ENCODE assay signal across 38 cellular contexts in genomic region chr2:176732780-176733179, GRCh38.
"Had no signal": no experiment of that assay in that cellular context is flagged by ENCODE, and none has a peak within 500 bp of the region (broad histone marks: within the 10 kb centered on the region; RNA-seq: fewer than 3 reads in every experiment).

No MANE protein-coding gene starts in this region.

- ATAC-seq: activated CD8-positive, alpha-beta T cell treated with anti-CD3 and anti-CD28 coated beads for 36 hours; activated naive CD4-positive, alpha-beta T cell treated with anti-CD3 and anti-CD28 coated beads, Interleukin-2, amount 50 U/mL, for 72 hours; activated T-cell treated with anti-CD3 and anti-CD28 coated beads, Interleukin-2, amount 50 U/mL, for 4 hours; activated T-cell treated with anti-CD3 and anti-CD28 coated beads, Interleukin-2, amount 50 U/mL, for 72 hours; activated T-helper 17 cell treated with anti-CD3 and anti-CD28 coated beads, Interleukin-2, amount 50 U/mL, for 72 hours; body of pancreas had no signal

- H3K27ac ChIP-seq: adrenal gland, body of pancreas, brain microvascular endothelial cell, breast epithelium, VCaP had no signal

- H3K4me3 ChIP-seq: adrenal gland, body of pancreas, breast epithelium had no signal

- H3K36me3 ChIP-seq: adrenal gland, brain microvascular endothelial cell, breast epithelium had no signal

- DNase-seq: activated B cell treated with CpG ODN at 0.5 μM for 24 hours; activated CD4-positive, alpha-beta memory T cell treated with anti-CD3 and anti-CD28 coated beads for 36 hours; activated CD4-positive, alpha-beta T cell treated with anti-CD3 and anti-CD28 coated beads for 4 hours; activated CD4-positive, alpha-beta T cell treated with anti-CD3 and anti-CD28 coated beads, Interleukin-2, amount 10 ng/mL, durations not matched to agents 24 days and 14 days; activated CD4-positive, alpha-beta T cell treated with anti-CD3 and anti-CD28 coated beads, Interleukin-2, amount 50 U/mL, for 1 hour; activated CD4-positive, alpha-beta T cell treated with anti-CD3 and anti-CD28 coated beads, Interleukin-2, amount 50 U/mL, for 4 hours; activated CD4-positive, CD25-positive, alpha-beta regulatory T cell treated with anti-CD3 and anti-CD28 coated beads, Interleukin-2, amount 50 U/mL, for 72 hours; activated CD8-positive, alpha-beta memory T cell treated with anti-CD3 and anti-CD28 coated beads, Interleukin-2, amount 50 U/mL, for 4 hours; activated CD8-positive, alpha-beta T cell treated with anti-CD3 and anti-CD28 coated beads for 36 hours; activated effector memory CD4-positive, alpha-beta T cell treated with anti-CD3 and anti-CD28 coated beads, Interleukin-2, amount 50 U/mL, for 16 hours; activated gamma-delta T cell treated with Interleukin-2 at 50 U/mL for 16 hours; activated naive CD4-positive, alpha-beta T cell; activated naive CD4-positive, alpha-beta T cell treated with anti-CD3 and anti-CD28 coated beads for 36 hours; activated naive CD4-positive, alpha-beta T cell treated with anti-CD3 and anti-CD28 coated beads, Interleukin-2, amount 50 U/mL, for 16 hours; activated naive CD8-positive, alpha-beta T cell treated with anti-CD3 and anti-CD28 coated beads for 36 hours; activated T-cell treated with anti-CD3 and anti-CD28 coated beads for 4 hours; activated T-cell treated with anti-CD3 and anti-CD28 coated beads, Interleukin-2, amount 50 U/mL, for 1 hour; activated T-cell treated with anti-CD3 and anti-CD28 coated beads, Interleukin-2, amount 50 U/mL, for 4 hours; activated T-cell treated with anti-CD3 and anti-CD28 coated beads, Interleukin-2, amount 50 U/mL, for 72 hours; adrenal gland; amniotic stem cell; aorta; body of pancreas; brain microvascular endothelial cell; caudate nucleus; cerebellar nuclear complex; T-helper 2 cell; T-helper 9 cell had no signal

- H3K4me3 Mint-ChIP-seq: activated B cell treated with CpG ODN at 0.5 μM for 24 hours; activated CD4-positive, alpha-beta memory T cell treated with anti-CD3 and anti-CD28 coated beads for 36 hours; activated CD4-positive, alpha-beta T cell treated with anti-CD3 and anti-CD28 coated beads, Interleukin-2, amount 10 ng/mL, durations not matched to agents 24 days and 14 days; activated CD8-positive, alpha-beta T cell treated with anti-CD3 and anti-CD28 coated beads for 36 hours; activated naive CD4-positive, alpha-beta T cell treated with anti-CD3 and anti-CD28 coated beads for 36 hours; activated naive CD8-positive, alpha-beta T cell treated with anti-CD3 and anti-CD28 coated beads for 36 hours; activated T-cell treated with anti-CD3 and anti-CD28 coated beads, Interleukin-2, amount 50 U/mL, for 4 hours; activated T-cell treated with anti-CD3 and anti-CD28 coated beads, Interleukin-2, amount 50 U/mL, for 72 hours; activated T-helper 1 cell treated with anti-CD3 and anti-CD28 coated beads, Interleukin-12 subunit alpha, Interleukin-12 subunit beta, Interleukin-2, Interleukin-4 antibody, amounts not matched to agents 30 ng/mL and 10 ng/mL and 1 ng/mL, durations not matched to agents 14 hours and 24 hours and 36 hours; activated T-helper 17 cell treated with anti-CD3 and anti-CD28 coated beads, Interleukin-2, amount 50 U/mL, for 72 hours; central memory CD8-positive, alpha-beta T cell; T-helper 1 cell treated with Interleukin-12 subunit alpha and Interleukin-12 subunit beta and Interleukin-4 antibody, amounts not matched to agents 30 μg/mL and 1 μg/mL, for 36 hours; T-helper 2 cell treated with Interferon-gamma antibody and Interleukin-4, amounts not matched to agents 5 μg/mL and 100 μg/mL, for 36 hours had no signal

- FAIRE-seq: astrocyte, TTC549 had no signal

- H3K36me3 Mint-ChIP-seq: activated CD4-positive, alpha-beta memory T cell treated with anti-CD3 and anti-CD28 coated beads for 36 hours; activated naive CD4-positive, alpha-beta T cell treated with anti-CD3 and anti-CD28 coated beads, Interleukin-2, amount 50 U/mL, for 72 hours; activated naive CD8-positive, alpha-beta T cell treated with anti-CD3 and anti-CD28 coated beads for 36 hours had no signal

- H3K27me3 Mint-ChIP-seq: activated naive CD8-positive, alpha-beta T cell treated with anti-CD3 and anti-CD28 coated beads for 36 hours; activated T-helper 17 cell treated with anti-CD3 and anti-CD28 coated beads, Interleukin-2, amount 50 U/mL, for 72 hours had no signal

- H3K4me1 ChIP-seq: breast epithelium had no signal

- H3K9me3 ChIP-seq: adrenal gland, body of pancreas, breast epithelium had no signal

- H3K9me3 Mint-ChIP-seq: activated B cell treated with CpG ODN at 0.5 μM for 24 hours; activated CD4-positive, alpha-beta memory T cell treated with anti-CD3 and anti-CD28 coated beads for 36 hours; activated CD4-positive, alpha-beta T cell treated with anti-CD3 and anti-CD28 coated beads, Interleukin-2, amount 10 ng/mL, durations not matched to agents 24 days and 14 days; activated CD8-positive, alpha-beta T cell treated with anti-CD3 and anti-CD28 coated beads for 36 hours; activated naive CD4-positive, alpha-beta T cell treated with anti-CD3 and anti-CD28 coated beads for 36 hours; activated naive CD4-positive, alpha-beta T cell treated with anti-CD3 and anti-CD28 coated beads, Interleukin-2, amount 50 U/mL, for 72 hours; activated naive CD8-positive, alpha-beta T cell treated with anti-CD3 and anti-CD28 coated beads for 36 hours; activated T-cell treated with anti-CD3 and anti-CD28 coated beads, Interleukin-2, amount 50 U/mL, for 4 hours; activated T-cell treated with anti-CD3 and anti-CD28 coated beads, Interleukin-2, amount 50 U/mL, for 72 hours; activated T-helper 1 cell treated with anti-CD3 and anti-CD28 coated beads, Interleukin-12 subunit alpha, Interleukin-12 subunit beta, Interleukin-2, Interleukin-4 antibody, amounts not matched to agents 30 ng/mL and 10 ng/mL and 1 ng/mL, durations not matched to agents 14 hours and 24 hours and 36 hours; activated T-helper 17 cell treated with anti-CD3 and anti-CD28 coated beads, Interleukin-2, amount 50 U/mL, for 72 hours; central memory CD8-positive, alpha-beta T cell; T-helper 1 cell treated with Interleukin-12 subunit alpha and Interleukin-12 subunit beta and Interleukin-4 antibody, amounts not matched to agents 30 μg/mL and 1 μg/mL, for 36 hours; T-helper 2 cell treated with Interferon-gamma antibody and Interleukin-4, amounts not matched to agents 5 μg/mL and 100 μg/mL, for 36 hours had no signal

- H3K27me3 ChIP-seq: adrenal gland, body of pancreas, brain microvascular endothelial cell, breast epithelium had no signal

- H3K27ac Mint-ChIP-seq: activated B cell treated with CpG ODN at 0.5 μM for 24 hours; activated CD4-positive, alpha-beta memory T cell treated with anti-CD3 and anti-CD28 coated beads for 36 hours; activated CD4-positive, alpha-beta T cell treated with anti-CD3 and anti-CD28 coated beads, Interleukin-2, amount 10 ng/mL, durations not matched to agents 24 days and 14 days; activated CD8-positive, alpha-beta T cell treated with anti-CD3 and anti-CD28 coated beads for 36 hours; activated naive CD4-positive, alpha-beta T cell treated with anti-CD3 and anti-CD28 coated beads for 36 hours; activated naive CD4-positive, alpha-beta T cell treated with anti-CD3 and anti-CD28 coated beads, Interleukin-2, amount 50 U/mL, for 72 hours; activated naive CD8-positive, alpha-beta T cell treated with anti-CD3 and anti-CD28 coated beads for 36 hours; activated T-cell treated with anti-CD3 and anti-CD28 coated beads, Interleukin-2, amount 50 U/mL, for 72 hours; activated T-helper 1 cell treated with anti-CD3 and anti-CD28 coated beads, Interleukin-12 subunit alpha, Interleukin-12 subunit beta, Interleukin-2, Interleukin-4 antibody, amounts not matched to agents 30 ng/mL and 10 ng/mL and 1 ng/mL, durations not matched to agents 14 hours and 24 hours and 36 hours; activated T-helper 17 cell treated with anti-CD3 and anti-CD28 coated beads, Interleukin-2, amount 50 U/mL, for 72 hours; T-helper 1 cell treated with Interleukin-12 subunit alpha and Interleukin-12 subunit beta and Interleukin-4 antibody, amounts not matched to agents 30 μg/mL and 1 μg/mL, for 36 hours; T-helper 2 cell treated with Interferon-gamma antibody and Interleukin-4, amounts not matched to agents 5 μg/mL and 100 μg/mL, for 36 hours had no signal

- H3K4me1 Mint-ChIP-seq: activated B cell treated with CpG ODN at 0.5 μM for 24 hours; activated CD4-positive, alpha-beta T cell treated with anti-CD3 and anti-CD28 coated beads, Interleukin-2, amount 10 ng/mL, durations not matched to agents 24 days and 14 days; activated naive CD8-positive, alpha-beta T cell treated with anti-CD3 and anti-CD28 coated beads for 36 hours; activated T-helper 17 cell treated with anti-CD3 and anti-CD28 coated beads, Interleukin-2, amount 50 U/mL, for 72 hours; central memory CD8-positive, alpha-beta T cell had no signal
